Comparison of ENCODE assay signal across 1 cellular context in the genomic region with DNA sequence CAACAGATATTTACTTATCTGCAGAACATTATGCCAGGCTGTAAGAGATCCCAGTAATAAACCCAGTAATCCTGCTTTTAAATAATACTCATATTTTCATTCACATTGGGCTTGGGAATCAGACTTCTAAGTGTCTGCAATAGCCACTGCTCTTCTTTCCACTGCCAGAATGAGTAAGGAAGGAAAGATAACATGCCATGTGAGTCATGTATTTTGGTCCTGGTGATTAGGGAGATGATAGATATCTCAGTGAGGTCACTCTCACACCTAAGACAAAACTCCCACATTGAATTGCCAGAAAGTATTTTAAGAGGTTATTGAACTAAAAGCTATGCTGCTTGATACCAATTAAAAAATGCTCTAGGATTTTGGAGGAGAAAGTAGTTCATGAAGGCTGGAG.
TF ChIP-seq lines count a peak whose summit lies in the region.

No MANE protein-coding gene starts in this region.

TF ChIP-seq in K562, 482 proteins besides CTCF, POLR2A, EP300 and RAD21 (continued from another document and continues in another):
- TF ChIP-seq ZNF407 (IDR thresholded peaks at IDR 0.05; ENCODE audit: low read depth), result no peak
- no peak for TF ChIP-seq CEBPZ (IDR thresholded peaks at IDR 0.05; ENCODE audit: borderline replicate concordance, low read depth, low read length)
- TF ChIP-seq HOXB6 (CRISPR knock-in tag; IDR thresholded peaks at IDR 0.05; ENCODE audit: borderline replicate concordance), result no peak
- no peak for TF ChIP-seq TAF1 (IDR thresholded peaks at IDR 0.05; ENCODE audit: control insufficient read depth, extremely low read depth, insufficient read depth, low read length, severe bottlenecking)
- TF ChIP-seq C11orf30 (IDR thresholded peaks at IDR 0.05; ENCODE audit: low read depth), result no peak
- no peak for TF ChIP-seq MECOM (CRISPR knock-in tag; IDR thresholded peaks at IDR 0.05)
- no peak for TF ChIP-seq TFAM (CRISPR knock-in tag; conservative IDR thresholded peaks at IDR 0.05)
- no peak for TF ChIP-seq ATF6 (CRISPR knock-in tag; IDR thresholded peaks at IDR 0.05)
- TF ChIP-seq STAT5B (CRISPR knock-in tag; IDR thresholded peaks at IDR 0.05), result no peak
- no peak for TF ChIP-seq STAG1 (CRISPR knock-in tag; IDR thresholded peaks at IDR 0.05; ENCODE audit: borderline replicate concordance)
- no peak for TF ChIP-seq FIP1L1 (IDR thresholded peaks at IDR 0.05; ENCODE audit: low read depth, low read length, poor library complexity, severe bottlenecking)
- TF ChIP-seq TBL1XR1 (IDR thresholded peaks at IDR 0.05; ENCODE audit: low read length in 2 of 2), result peak in 1 of 2 experiments; percentile 66; a peak in 2 of 4 replicates
- TF ChIP-seq, protein P1, sequence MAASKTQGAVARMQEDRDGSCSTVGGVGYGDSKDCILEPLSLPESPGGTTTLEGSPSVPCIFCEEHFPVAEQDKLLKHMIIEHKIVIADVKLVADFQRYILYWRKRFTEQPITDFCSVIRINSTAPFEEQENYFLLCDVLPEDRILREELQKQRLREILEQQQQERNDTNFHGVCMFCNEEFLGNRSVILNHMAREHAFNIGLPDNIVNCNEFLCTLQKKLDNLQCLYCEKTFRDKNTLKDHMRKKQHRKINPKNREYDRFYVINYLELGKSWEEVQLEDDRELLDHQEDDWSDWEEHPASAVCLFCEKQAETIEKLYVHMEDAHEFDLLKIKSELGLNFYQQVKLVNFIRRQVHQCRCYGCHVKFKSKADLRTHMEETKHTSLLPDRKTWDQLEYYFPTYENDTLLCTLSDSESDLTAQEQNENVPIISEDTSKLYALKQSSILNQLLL (CRISPR knock-in tag; IDR thresholded peaks at IDR 0.05; ENCODE audit: borderline replicate concordance), result no peak
- no peak for TF ChIP-seq DLX4 (CRISPR knock-in tag; IDR thresholded peaks at IDR 0.05)
- TF ChIP-seq CBFB (CRISPR knock-in tag; IDR thresholded peaks at IDR 0.05), result no peak
- no peak for TF ChIP-seq POLR2AphosphoS2 (IDR thresholded peaks at IDR 0.05; ENCODE audit: low read length)
- TF ChIP-seq, protein P2, sequence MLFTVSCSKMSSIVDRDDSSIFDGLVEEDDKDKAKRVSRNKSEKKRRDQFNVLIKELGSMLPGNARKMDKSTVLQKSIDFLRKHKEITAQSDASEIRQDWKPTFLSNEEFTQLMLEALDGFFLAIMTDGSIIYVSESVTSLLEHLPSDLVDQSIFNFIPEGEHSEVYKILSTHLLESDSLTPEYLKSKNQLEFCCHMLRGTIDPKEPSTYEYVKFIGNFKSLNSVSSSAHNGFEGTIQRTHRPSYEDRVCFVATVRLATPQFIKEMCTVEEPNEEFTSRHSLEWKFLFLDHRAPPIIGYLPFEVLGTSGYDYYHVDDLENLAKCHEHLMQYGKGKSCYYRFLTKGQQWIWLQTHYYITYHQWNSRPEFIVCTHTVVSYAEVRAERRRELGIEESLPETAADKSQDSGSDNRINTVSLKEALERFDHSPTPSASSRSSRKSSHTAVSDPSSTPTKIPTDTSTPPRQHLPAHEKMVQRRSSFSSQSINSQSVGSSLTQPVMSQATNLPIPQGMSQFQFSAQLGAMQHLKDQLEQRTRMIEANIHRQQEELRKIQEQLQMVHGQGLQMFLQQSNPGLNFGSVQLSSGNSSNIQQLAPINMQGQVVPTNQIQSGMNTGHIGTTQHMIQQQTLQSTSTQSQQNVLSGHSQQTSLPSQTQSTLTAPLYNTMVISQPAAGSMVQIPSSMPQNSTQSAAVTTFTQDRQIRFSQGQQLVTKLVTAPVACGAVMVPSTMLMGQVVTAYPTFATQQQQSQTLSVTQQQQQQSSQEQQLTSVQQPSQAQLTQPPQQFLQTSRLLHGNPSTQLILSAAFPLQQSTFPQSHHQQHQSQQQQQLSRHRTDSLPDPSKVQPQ (CRISPR knock-in tag; IDR thresholded peaks at IDR 0.05; ENCODE audit: borderline replicate concordance), result no peak
- peak; percentile 70; the same call in 1 of the 2 replicates for TF ChIP-seq CTBP1 (IDR thresholded peaks at IDR 0.05; ENCODE audit: borderline replicate concordance)
- TF ChIP-seq E2F1 (CRISPR knock-in tag; IDR thresholded peaks at IDR 0.05), result no peak
- no peak for TF ChIP-seq PRMT5 (CRISPR knock-in tag; IDR thresholded peaks at IDR 0.05)
- no peak for TF ChIP-seq NCOA2 (IDR thresholded peaks at IDR 0.05; ENCODE audit: partially characterized antibody in 2 of 2)
- no peak for TF ChIP-seq TRIM28 (IDR thresholded peaks at IDR 0.05)
- TF ChIP-seq KAT7 (CRISPR knock-in tag; IDR thresholded peaks at IDR 0.05; ENCODE audit: borderline replicate concordance), result no peak
- peak; percentile 93 for TF ChIP-seq JUN (IDR thresholded peaks at IDR 0.05; ENCODE audit: borderline replicate concordance, low read depth, low read length)
- no peak for TF ChIP-seq JUN (CRISPR knock-in tag; IDR thresholded peaks at IDR 0.05; ENCODE audit: borderline replicate concordance)
- no peak for TF ChIP-seq SRF (CRISPR knock-in tag; IDR thresholded peaks at IDR 0.05)
- TF ChIP-seq, protein P3, sequence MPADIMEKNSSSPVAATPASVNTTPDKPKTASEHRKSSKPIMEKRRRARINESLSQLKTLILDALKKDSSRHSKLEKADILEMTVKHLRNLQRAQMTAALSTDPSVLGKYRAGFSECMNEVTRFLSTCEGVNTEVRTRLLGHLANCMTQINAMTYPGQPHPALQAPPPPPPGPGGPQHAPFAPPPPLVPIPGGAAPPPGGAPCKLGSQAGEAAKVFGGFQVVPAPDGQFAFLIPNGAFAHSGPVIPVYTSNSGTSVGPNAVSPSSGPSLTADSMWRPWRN (IDR thresholded peaks at IDR 0.05; ENCODE audit: low read depth), result no peak
- no peak for TF ChIP-seq MIER1 (IDR thresholded peaks at IDR 0.05; ENCODE audit: low read depth)
- no peak for TF ChIP-seq RBM39 (optimal IDR thresholded peaks at IDR 0.05; ENCODE audit: low read depth, low read length)
- TF ChIP-seq KHSRP (IDR thresholded peaks at IDR 0.05), result no peak; the same call in 1 of the 2 replicates
- TF ChIP-seq PPARD (CRISPR knock-in tag; IDR thresholded peaks at IDR 0.05), result no peak
- no peak for TF ChIP-seq KLF13 (tag; IDR thresholded peaks at IDR 0.05; ENCODE audit: borderline replicate concordance, low read depth)
- TF ChIP-seq BRD9 (IDR thresholded peaks at IDR 0.05; ENCODE audit: low read depth, partially characterized antibody), result no peak
- no peak for TF ChIP-seq ILK (tag; IDR thresholded peaks at IDR 0.05; ENCODE audit: borderline replicate concordance, low read depth)
- no peak for TF ChIP-seq ZNF766 (CRISPR knock-in tag; conservative IDR thresholded peaks at IDR 0.05)
- TF ChIP-seq HNRNPLL (IDR thresholded peaks at IDR 0.05; ENCODE audit: low read depth, low read length, poor library complexity, severe bottlenecking), result no peak
- TF ChIP-seq, protein P4, sequence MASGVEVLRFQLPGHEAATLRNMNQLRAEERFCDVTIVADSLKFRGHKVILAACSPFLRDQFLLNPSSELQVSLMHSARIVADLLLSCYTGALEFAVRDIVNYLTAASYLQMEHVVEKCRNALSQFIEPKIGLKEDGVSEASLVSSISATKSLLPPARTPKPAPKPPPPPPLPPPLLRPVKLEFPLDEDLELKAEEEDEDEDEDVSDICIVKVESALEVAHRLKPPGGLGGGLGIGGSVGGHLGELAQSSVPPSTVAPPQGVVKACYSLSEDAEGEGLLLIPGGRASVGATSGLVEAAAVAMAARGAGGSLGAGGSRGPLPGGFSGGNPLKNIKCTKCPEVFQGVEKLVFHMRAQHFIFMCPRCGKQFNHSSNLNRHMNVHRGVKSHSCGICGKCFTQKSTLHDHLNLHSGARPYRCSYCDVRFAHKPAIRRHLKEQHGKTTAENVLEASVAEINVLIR (CRISPR knock-in tag; IDR thresholded peaks at IDR 0.05), result no peak
- TF ChIP-seq GTF2F1 (IDR thresholded peaks at IDR 0.05; ENCODE audit: low read depth, low read length), result no peak
